Comparison of ENCODE assay signal across 17 cellular contexts in the genomic region with DNA sequence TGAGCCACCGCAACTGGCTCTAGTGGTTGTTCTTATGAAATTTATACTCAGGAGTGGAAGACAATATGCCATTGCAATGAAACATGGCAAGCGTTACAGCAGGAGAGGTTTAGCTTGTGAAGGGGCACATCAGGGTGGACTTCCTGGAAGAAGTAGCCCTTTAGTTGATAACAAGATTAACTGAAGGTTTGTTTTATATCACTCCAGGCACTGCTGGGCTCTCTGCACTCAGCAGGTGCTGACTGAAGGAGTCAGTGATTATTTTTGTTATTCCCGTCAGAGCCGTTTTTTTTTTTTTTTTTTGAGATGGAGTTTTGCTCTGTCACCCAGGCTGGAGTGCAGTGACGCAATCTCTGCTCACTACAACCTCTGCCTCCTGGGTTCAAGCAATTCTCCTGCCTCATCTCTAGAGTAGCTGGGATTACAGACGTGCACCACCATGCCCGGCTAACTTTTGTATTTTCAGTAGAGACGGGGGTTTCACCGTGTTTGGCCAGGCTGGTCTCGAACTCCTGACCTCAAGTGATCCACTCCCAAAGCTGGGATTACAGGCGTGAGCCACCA. TPM values are rescaled to one million over a fixed set of nuclear protein-coding genes. Genes with fewer than 3 reads are reported as not detected.
A peak's percentile ranks its signal among the peaks of the same experiment; 100 is the strongest.
DNase-seq lines count a peak whose midpoint lies in the region; ATAC-seq, FAIRE-seq and TF ChIP-seq lines count a peak whose summit lies in the region.
"Had no signal": no experiment of that assay in that cellular context is flagged by ENCODE, and none has a peak within 500 bp of the region (broad histone marks: within the 10 kb centered on the region; RNA-seq: fewer than 3 reads in every experiment).

No MANE protein-coding gene starts in this region.

- in situ Hi-C loops in HepG2 (cut with HindIII; ENCODE audit: extremely low pct_ligation_motif_present, low pct_unique_long_range_greater_than_20kb), result no loop called here

- TF ChIP-seq CTCF in HepG2 (CRISPR knock-in tag; IDR thresholded peaks at IDR 0.05), result no peak
- TF ChIP-seq CTCF in right lobe of liver (IDR thresholded peaks at IDR 0.05), result no peak
- TF ChIP-seq CTCF in osteoblast (IDR thresholded peaks at IDR 0.05; ENCODE audit: extremely low read depth, low read depth, low read length), result no peak

- H3K4me1 ChIP-seq in HepG2 (ENCODE audit: insufficient read depth, low read length) (peaks cover 22% of the 10 kb centered on the region), right lobe of liver (peaks cover 0 to 9% (median under 1%) of the 10 kb centered on the region in 4 donors), osteoblast (ENCODE audit: insufficient read depth, low read length) (no peaks in the 10 kb centered on the region)

- H3K4me2 ChIP-seq in HepG2 (ENCODE audit: low read depth, low read length) (no peak overlapping the region), osteoblast (ENCODE audit: insufficient read depth, low read length) (no peak overlapping the region)

- H3K9me3 Mint-ChIP-seq in effector memory CD8-positive, alpha-beta T cell, result no peaks in the 10 kb centered on the region

- TF ChIP-seq EP300 in HepG2 (IDR thresholded peaks at IDR 0.05; ENCODE audit: low read depth in 2 of 2, low read length in 2 of 2), result no peak
- TF ChIP-seq EP300 in HepG2 (CRISPR knock-in tag; IDR thresholded peaks at IDR 0.05; ENCODE audit: borderline replicate concordance), result no peak

- WGBS in HepG2 (ENCODE audit: low lambda C conversion rate), result 33% methylated on average over 11 of the region's 11 CpGs
- 100% methylated on average over 1 of the region's 11 CpGs for WGBS in right lobe of liver (ENCODE audit: insufficient coverage, low coverage, low lambda C conversion rate, missing lambda C conversion rate)

- FAIRE-seq in HepG2 (lab: Jason Lieb, UNC), result no peak

- no TSS peak for BruUV-seq in HepG2 (replicated peaks; lab: Mats Ljungman, UMichigan)

- H3K9me3 ChIP-seq in HepG2 (ENCODE audit: low read length) (no peaks in the 10 kb centered on the region), right lobe of liver (no peaks in the 10 kb centered on the region), osteoblast (ENCODE audit: low read depth, low read length) (no peaks in the 10 kb centered on the region)
- H3K9me3 ChIP-seq: HAP-1 had no signal

- peaks cover 47 to 51% of the 10 kb centered on the region in 2 donors for H3K4me1 Mint-ChIP-seq in effector memory CD8-positive, alpha-beta T cell (ENCODE audit: low read depth in 2 of 2)

- H4K20me1 ChIP-seq in HepG2 (ENCODE audit: insufficient read depth, low read length) (no peaks in the 10 kb centered on the region), osteoblast (ENCODE audit: insufficient read depth, low read length) (no peaks in the 10 kb centered on the region)

- POLR2A ChIA-PET in HepG2 (lab: Yijun Ruan, JAX) (no interaction called here), HEK293T (lab: Yijun Ruan, JAX) (no interaction called here)

- TF ChIP-seq POLR2A in HepG2 (IDR thresholded peaks at IDR 0.05; ENCODE audit: insufficient read depth in 1 of 2, low read depth in 2 of 2, low read length in 2 of 2) (no peak), right lobe of liver (IDR thresholded peaks at IDR 0.05) (no peak)

- H2AFZ ChIP-seq in HepG2 (ENCODE audit: low read length) (no peak overlapping the region), osteoblast (ENCODE audit: low read length) (no peak overlapping the region)

- no peak overlapping the region for H3K27ac ChIP-seq in HepG2 (ENCODE audit: extremely low read length, insufficient read depth, low read length)
- no peak overlapping the region for H3K27ac ChIP-seq in right lobe of liver
- no peak overlapping the region for H3K27ac ChIP-seq in osteoblast (ENCODE audit: low read depth, low read length)
- H3K27ac ChIP-seq: BLaER1 treated with 17β-estradiol and CSF1 and Interleukin-3, amounts not matched to agents 10 nM and 100 nM had no signal

- ATAC-seq in HepG2 (no peak), right lobe of liver (no peak), HG03354 (IDR thresholded peaks at IDR 0.05; ENCODE audit: poor library complexity, severe bottlenecking, unreplicated experiment) (no peak)
- no peak for ATAC-seq in effector memory CD8-positive, alpha-beta T cell (replicated peaks)
- ATAC-seq: PC-3 had no signal

- no peaks in the 10 kb centered on the region for H3K27me3 Mint-ChIP-seq in effector memory CD8-positive, alpha-beta T cell

- H3K27me3 ChIP-seq in HepG2 (ENCODE audit: control insufficient read depth in 1 of 2, insufficient read depth in 2 of 2, low read length in 2 of 2) (peaks cover 7 to 39% of the 10 kb centered on the region in 2 experiments; a peak in 4 of 5 replicates), right lobe of liver (no peaks in the 10 kb centered on the region), osteoblast (ENCODE audit: insufficient read depth, low read length) (no peaks in the 10 kb centered on the region)

- H3K36me3 Mint-ChIP-seq in effector memory CD8-positive, alpha-beta T cell (ENCODE audit: insufficient read depth), result peaks cover 54% of the 10 kb centered on the region

- TF ChIP-seq RAD21 in HepG2 (CRISPR knock-in tag; IDR thresholded peaks at IDR 0.05), result no peak

- H3K4me3 ChIP-seq in HepG2 (replicated peaks in 1 of 3; ENCODE audit: insufficient read depth in 1 of 3, low read depth in 2 of 3, low read length in 3 of 3), result no peak overlapping the region
- no peak overlapping the region for H3K4me3 ChIP-seq in right lobe of liver
- no peak overlapping the region for H3K4me3 ChIP-seq in osteoblast (ENCODE audit: insufficient read depth, low read length)
- H3K4me3 ChIP-seq: BLaER1 treated with 17β-estradiol and CSF1 and Interleukin-3, amounts not matched to agents 10 nM and 100 nM; HAP-1 had no signal

- intact Hi-C loops in HepG2 (cut with micrococcal nuclease; ENCODE audit: unreplicated experiment), result no loop called here
- intact Hi-C loops in right lobe of liver (cut with DNase I), result no loop called here

- peak overlapping the region; percentile 73 to 85 for H3K27ac Mint-ChIP-seq in effector memory CD8-positive, alpha-beta T cell

- H3K79me2 ChIP-seq in HepG2 (ENCODE audit: insufficient read depth, low read length) (no peaks in the 10 kb centered on the region), osteoblast (ENCODE audit: insufficient read depth, low read length) (no peaks in the 10 kb centered on the region)

- H3K36me3 ChIP-seq in HepG2 (replicated peaks in 1 of 2; ENCODE audit: control insufficient read depth in 1 of 2, insufficient read depth in 2 of 2, low read length in 2 of 2), result no peaks in the 10 kb centered on the region
- H3K36me3 ChIP-seq in right lobe of liver, result no peaks in the 10 kb centered on the region
- no peaks in the 10 kb centered on the region for H3K36me3 ChIP-seq in osteoblast (ENCODE audit: insufficient read depth, low read length)
- H3K36me3 ChIP-seq: BLaER1 treated with 17β-estradiol and CSF1 and Interleukin-3, amounts not matched to agents 10 nM and 100 nM; HAP-1 had no signal

- DNase-seq in HepG2 (ENCODE audit: low spot score), result no peak
- no peak for DNase-seq in right lobe of liver
- no peak for DNase-seq in HEK293T (ENCODE audit: extremely low spot score)
- no peak for DNase-seq in effector memory CD8-positive, alpha-beta T cell
- no peak for DNase-seq in osteoblast (ENCODE audit: insufficient read length, low spot score, missing footprints)
- DNase-seq in GDM1 (lab: John Stamatoyannopoulos, UW), result no peak
- DNase-seq: COR-L47, DMS 273 treated with DMSO at 0.1 percent for 48 hours, GF-D8, NCI-H1105 treated with DMSO at 0.1 percent for 48 hours, NCI-H187, NCI-H526, PC-3, RPMI8226 had no signal

- no peak overlapping the region for H3K9ac ChIP-seq in HepG2 (ENCODE audit: insufficient read depth, low read depth, low read length)
- H3K9ac ChIP-seq: BLaER1 treated with 17β-estradiol and CSF1 and Interleukin-3, amounts not matched to agents 10 nM and 100 nM had no signal

- peak overlapping the region in 1 of 2 donors; percentile 53 for H3K4me3 Mint-ChIP-seq in effector memory CD8-positive, alpha-beta T cell

- CTCF ChIA-PET in HepG2 (lab: Yijun Ruan, JAX; ENCODE audit: low intra/inter-chr PET ratio, low total read pairs) (no interaction called here), HEK293T (lab: Yijun Ruan, JAX) (no interaction called here)

TF ChIP-seq in HEK293T, 16 proteins besides CTCF, POLR2A, EP300 and RAD21:
- no peak for TF ChIP-seq FOXA1 (IDR thresholded peaks at IDR 0.05)
- peak; percentile 72 for TF ChIP-seq ZNF384 (IDR thresholded peaks at IDR 0.05)

RNA-seq across cellular contexts. Expression of a gene that starts 17.6 kb away (rescaled TPM):
- total RNA-seq in HepG2 (2016; rRNA removed; fragmentation: Illumina TruSeq; extraction: Trizol) (not detected in 2 replicates), right lobe of liver (under 1 TPM in 3 of 6 experiments, not detected in 3; 0.17 to 0.27 (median 0.19) TPM), osteoblast (8.0 and 8.5 TPM in 2 replicates)
- total RNA-seq in HepG2 (2016; cell fraction: cytosol; rRNA removed; fragmentation: Illumina TruSeq; extraction: Trizol; ENCODE audit: low read depth), result not detected in 2 replicates
- 0.11 TPM in 1 of 2 replicates, not detected in the other for total RNA-seq in HepG2 (2016; cell fraction: insoluble cytoplasmic fraction; rRNA removed; fragmentation: Illumina TruSeq; extraction: Trizol)
- total RNA-seq in HepG2 (2016; cell fraction: membrane; rRNA removed; fragmentation: Illumina TruSeq; extraction: Trizol), result 0.41 TPM in 1 of 2 replicates, not detected in the other
- not detected in 2 replicates for total RNA-seq in HepG2 (2016; cell fraction: nucleus; rRNA removed; fragmentation: Illumina TruSeq; extraction: Trizol)
- polyA plus RNA-seq in HepG2 (2011; rRNA removed), result not detected in 2 replicates
- not detected in 2 replicates for polyA plus RNA-seq in HepG2 (2011; cell fraction: cytosol; rRNA removed)
- 0.16 TPM in 1 of 2 replicates, not detected in the other for polyA plus RNA-seq in HepG2 (2011; cell fraction: nucleus; rRNA removed)
- polyA plus RNA-seq in HepG2 (2012), result 0.17 and 0.20 TPM in 2 replicates
- not detected in 2 replicates for polyA plus RNA-seq in HepG2 (2016; cell fraction: cytosol; fragmentation: Illumina TruSeq; extraction: Trizol; ENCODE audit: low read depth)
- polyA plus RNA-seq in HepG2 (2016; cell fraction: insoluble cytoplasmic fraction; fragmentation: Illumina TruSeq; extraction: Trizol; ENCODE audit: low read depth), result not detected in 2 replicates
- polyA plus RNA-seq in HepG2 (2016; cell fraction: membrane; fragmentation: Illumina TruSeq; extraction: Trizol; ENCODE audit: low read depth), result not detected in 2 replicates
- polyA plus RNA-seq in HepG2 (2016; cell fraction: nucleus; fragmentation: Illumina TruSeq; extraction: Trizol; ENCODE audit: insufficient read depth, low read depth), result not detected in 2 replicates
- polyA minus RNA-seq in HepG2 (2011; rRNA and poly(A)+ RNA removed; ENCODE audit: low replicate concordance), result 0.10 and 0.19 TPM in 2 replicates
- not detected in 2 replicates for polyA minus RNA-seq in HepG2 (2011; cell fraction: cytosol; rRNA and poly(A)+ RNA removed)
- not detected in 2 replicates for polyA minus RNA-seq in HepG2 (2011; cell fraction: nucleus; rRNA and poly(A)+ RNA removed)
